In the genomic region with DNA sequence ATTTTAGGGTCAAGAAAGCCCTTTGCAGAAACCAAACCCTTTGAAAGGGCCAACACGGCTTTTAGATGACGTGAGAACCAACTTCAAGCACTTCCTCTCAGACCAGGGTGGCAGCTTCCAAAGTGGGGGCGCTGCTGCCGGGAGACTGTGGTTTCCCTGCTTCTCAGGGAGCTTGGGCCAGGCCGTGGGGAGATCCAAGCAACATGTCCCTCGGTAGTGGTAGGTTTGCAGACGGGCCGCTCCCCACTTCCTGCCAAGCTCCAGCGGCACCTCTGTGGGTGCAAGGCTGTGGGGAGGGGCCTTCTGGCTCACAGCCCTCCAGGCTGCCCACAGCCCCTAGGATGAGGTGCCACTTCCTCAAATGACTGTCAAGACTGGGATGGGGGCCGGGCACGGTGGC, we compare ENCODE assay signal across 10 cellular contexts.
DNase-seq lines count a peak whose midpoint lies in the region; ATAC-seq, FAIRE-seq and TF ChIP-seq lines count a peak whose summit lies in the region.
"Had no signal": no experiment of that assay in that cellular context is flagged by ENCODE, and none has a peak within 500 bp of the region (broad histone marks: within the 10 kb centered on the region; RNA-seq: fewer than 3 reads in every experiment).

No MANE protein-coding gene starts in this region.

- H3K4me3 Mint-ChIP-seq in T-cell: peak overlapping the region; percentile 34 to 60 (median 39)
- H3K4me3 Mint-ChIP-seq in activated naive CD8-positive, alpha-beta T cell: no peak overlapping the region
- H3K4me3 Mint-ChIP-seq in GM23338: no peak overlapping the region

- ATAC-seq in T-cell (replicated peaks in 1 of 4): peak; percentile 70 to 80 (median 76)
- no peak for ATAC-seq in GM23338
- no peak for ATAC-seq in HG03460 (IDR thresholded peaks at IDR 0.05; ENCODE audit: unreplicated experiment)
- ATAC-seq in HG03108 (IDR thresholded peaks at IDR 0.05; ENCODE audit: unreplicated experiment): no peak

- POLR2A ChIA-PET in T-cell (lab: Charles Lee): no interaction called here

- H3K9me3 Mint-ChIP-seq in T-cell: no peaks in the 10 kb centered on the region
- no peaks in the 10 kb centered on the region for H3K9me3 Mint-ChIP-seq in activated naive CD8-positive, alpha-beta T cell (ENCODE audit: low read depth)
- no peaks in the 10 kb centered on the region for H3K9me3 Mint-ChIP-seq in GM23338

- H3K36me3 ChIP-seq in GM23338 (ENCODE audit: insufficient read depth): no peaks in the 10 kb centered on the region

- no peak overlapping the region for H3K27ac ChIP-seq in GM23338 (ENCODE audit: low read depth)

- no peak overlapping the region for H3K4me2 ChIP-seq in GM23338

- no peak for DNase-seq in GM19239 (ENCODE audit: insufficient read length, low spot score)
- DNase-seq in T-cell: peak; percentile 28 to 72 (median 54)
- DNase-seq in stimulated activated CD8-positive, alpha-beta memory T cell treated with anti-CD3 and anti-CD28 coated beads, Interleukin-4, amount 100 ng/mL, for 24 hours (ENCODE audit: low read depth): peak; percentile 21
- no peak for DNase-seq in GM23338 (ENCODE audit: low spot score)
- no peak for DNase-seq in iPS-NIHi7 (ENCODE audit: extremely low spot score)
- DNase-seq: Right ventricle myocardium superior had no signal

- H3K36me3 Mint-ChIP-seq in T-cell (peaks cover 4% of the 10 kb centered on the region), GM23338 (ENCODE audit: low read depth) (no peaks in the 10 kb centered on the region)
- H3K36me3 Mint-ChIP-seq in activated naive CD8-positive, alpha-beta T cell: no peaks in the 10 kb centered on the region

- no peak overlapping the region for H2AFZ ChIP-seq in GM23338

- H3K4me3 ChIP-seq in GM23338: no peak overlapping the region
- H3K4me3 ChIP-seq: lung had no signal

- peak; percentile 76 for FAIRE-seq in GM19239 (lab: Jason Lieb, UNC)

- H4K20me1 ChIP-seq in GM23338 (replicated peaks; ENCODE audit: insufficient read depth): no peaks in the 10 kb centered on the region

- H3K27ac Mint-ChIP-seq in T-cell: peak overlapping the region; percentile 93 to 94
- H3K27ac Mint-ChIP-seq in activated naive CD8-positive, alpha-beta T cell: peak overlapping the region; percentile 22
- H3K27ac Mint-ChIP-seq in GM23338: no peak overlapping the region

- no peaks in the 10 kb centered on the region for H3K9me2 ChIP-seq in GM23338 (ENCODE audit: insufficient read depth)

- H3K27me3 Mint-ChIP-seq in T-cell (no peaks in the 10 kb centered on the region), GM23338 (ENCODE audit: insufficient read depth, low read depth, poor library complexity) (peaks cover 18% of the 10 kb centered on the region)
- H3K27me3 Mint-ChIP-seq in activated naive CD8-positive, alpha-beta T cell: no peaks in the 10 kb centered on the region

- H3K4me1 Mint-ChIP-seq in T-cell (peaks cover 20 to 42% (median 28%) of the 10 kb centered on the region in 3 donors), GM23338 (peaks cover 12% of the 10 kb centered on the region; the same call in 2 of the 3 replicates)
- H3K4me1 Mint-ChIP-seq in activated naive CD8-positive, alpha-beta T cell (ENCODE audit: low read depth): peaks cover 26% of the 10 kb centered on the region

- no peaks in the 10 kb centered on the region for H3K27me3 ChIP-seq in GM23338 (ENCODE audit: insufficient read depth)

- CTCF ChIA-PET in T-cell (lab: Charles Lee): interaction anchor here in 1 of 2 donors (1.1 to 2.1 kb wide), 2 partner anchors 107 to 130 kb away, joined by 3 to 9 read pairs; no protein-coding TSS in a partner anchor

- TF ChIP-seq CTCF in GM23338 (conservative IDR thresholded peaks at IDR 0.05; ENCODE audit: low read depth in 2 of 2): no peak

- H3K4me1 ChIP-seq in GM23338 (ENCODE audit: insufficient read depth): no peaks in the 10 kb centered on the region

- no peaks in the 10 kb centered on the region for H3F3A ChIP-seq in GM23338 (replicated peaks; ENCODE audit: low read depth)

- H3K79me2 ChIP-seq in GM23338 (replicated peaks; ENCODE audit: insufficient read depth): no peaks in the 10 kb centered on the region

TF ChIP-seq in GM23338, 12 proteins besides CTCF, POLR2A, EP300 and RAD21:
- no peak for TF ChIP-seq ETS1 (IDR thresholded peaks at IDR 0.05)
- TF ChIP-seq, protein P1, sequence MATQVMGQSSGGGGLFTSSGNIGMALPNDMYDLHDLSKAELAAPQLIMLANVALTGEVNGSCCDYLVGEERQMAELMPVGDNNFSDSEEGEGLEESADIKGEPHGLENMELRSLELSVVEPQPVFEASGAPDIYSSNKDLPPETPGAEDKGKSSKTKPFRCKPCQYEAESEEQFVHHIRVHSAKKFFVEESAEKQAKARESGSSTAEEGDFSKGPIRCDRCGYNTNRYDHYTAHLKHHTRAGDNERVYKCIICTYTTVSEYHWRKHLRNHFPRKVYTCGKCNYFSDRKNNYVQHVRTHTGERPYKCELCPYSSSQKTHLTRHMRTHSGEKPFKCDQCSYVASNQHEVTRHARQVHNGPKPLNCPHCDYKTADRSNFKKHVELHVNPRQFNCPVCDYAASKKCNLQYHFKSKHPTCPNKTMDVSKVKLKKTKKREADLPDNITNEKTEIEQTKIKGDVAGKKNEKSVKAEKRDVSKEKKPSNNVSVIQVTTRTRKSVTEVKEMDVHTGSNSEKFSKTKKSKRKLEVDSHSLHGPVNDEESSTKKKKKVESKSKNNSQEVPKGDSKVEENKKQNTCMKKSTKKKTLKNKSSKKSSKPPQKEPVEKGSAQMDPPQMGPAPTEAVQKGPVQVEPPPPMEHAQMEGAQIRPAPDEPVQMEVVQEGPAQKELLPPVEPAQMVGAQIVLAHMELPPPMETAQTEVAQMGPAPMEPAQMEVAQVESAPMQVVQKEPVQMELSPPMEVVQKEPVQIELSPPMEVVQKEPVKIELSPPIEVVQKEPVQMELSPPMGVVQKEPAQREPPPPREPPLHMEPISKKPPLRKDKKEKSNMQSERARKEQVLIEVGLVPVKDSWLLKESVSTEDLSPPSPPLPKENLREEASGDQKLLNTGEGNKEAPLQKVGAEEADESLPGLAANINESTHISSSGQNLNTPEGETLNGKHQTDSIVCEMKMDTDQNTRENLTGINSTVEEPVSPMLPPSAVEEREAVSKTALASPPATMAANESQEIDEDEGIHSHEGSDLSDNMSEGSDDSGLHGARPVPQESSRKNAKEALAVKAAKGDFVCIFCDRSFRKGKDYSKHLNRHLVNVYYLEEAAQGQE (IDR thresholded peaks at IDR 0.05; ENCODE audit: unreplicated experiment): no peak

Comparison
In these comparisons a context has a peak if more than half of its experiments do, and no peak if none do; other contexts are left out.
1. DNase-seq: peak in T-cell (34 of 34) and stimulated activated CD8-positive, alpha-beta memory T cell treated with anti-CD3 and anti-CD28 coated beads, Interleukin-4, amount 100 ng/mL, for 24 hours (single experiment); none in GM19239 (single experiment), GM23338 (single experiment) and iPS-NIHi7 (single experiment).
2. ATAC-seq: peak in T-cell (4 of 4); none in GM23338 (single experiment), HG03460 (single experiment) and HG03108 (single experiment).
3. H3K4me3 Mint-ChIP-seq: peak in T-cell (3 of 3); none in activated naive CD8-positive, alpha-beta T cell (single experiment) and GM23338 (single experiment).